Comparison of ENCODE assay signal across 25 cellular contexts in the genomic region with DNA sequence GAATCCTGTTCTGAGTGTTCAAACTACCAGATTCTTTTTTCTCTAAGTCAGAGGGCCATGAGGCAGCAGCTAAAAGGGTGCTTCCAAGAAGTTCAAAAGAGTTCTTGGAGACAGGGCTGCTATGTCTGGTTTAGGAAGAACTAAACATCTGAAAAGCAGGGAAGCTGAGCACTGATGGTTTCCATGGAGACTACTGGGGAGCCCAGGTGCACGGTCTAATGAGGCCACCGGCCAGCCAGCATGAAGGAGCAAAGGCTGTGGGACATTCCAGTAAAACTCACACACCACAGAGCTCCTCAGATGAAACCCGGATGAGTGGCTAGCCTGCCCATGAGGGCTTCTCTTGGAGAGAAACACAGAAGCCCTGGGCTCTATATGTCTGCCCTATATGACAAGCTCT.
A peak's percentile ranks its signal among the peaks of the same experiment; 100 is the strongest.
DNase-seq lines count a peak whose midpoint lies in the region; ATAC-seq and TF ChIP-seq lines count a peak whose summit lies in the region.
"Had no signal": no experiment of that assay in that cellular context is flagged by ENCODE, and none has a peak within 500 bp of the region (broad histone marks: within the 10 kb centered on the region; RNA-seq: fewer than 3 reads in every experiment).

No MANE protein-coding gene starts in this region.

- no peaks in the 10 kb centered on the region for H3K9me3 ChIP-seq in thyroid gland
- H3K9me3 ChIP-seq: MG63 had no signal

- DNase-seq in DMS79 (lab: John Stamatoyannopoulos, UW) (peak; percentile 7), DMS79 treated with DMSO at 0.1 percent for 48 hours (lab: John Stamatoyannopoulos, UW) (no peak), H7 (peak; percentile 25), NCI-H748 (lab: John Stamatoyannopoulos, UW; ENCODE audit: unreplicated experiment) (peak; percentile 79), left kidney (ENCODE audit: low read depth, low spot score) (peak; percentile 29), thyroid gland (no peak)
- DNase-seq: 8988T; Calu3; CD8-positive, alpha-beta T cell; DMS153; HCEC 1CT; MG63; NCI-H1092; NCI-H187; NCI-H2107; NCI-H226; NCI-H510A treated with DMSO at 0.1 percent for 48 hours; T-cell had no signal

- TF ChIP-seq POLR2A in thyroid gland (IDR thresholded peaks at IDR 0.05): no peak

- ATAC-seq in GM19351 (IDR thresholded peaks at IDR 0.05; ENCODE audit: unreplicated experiment) (no peak), HG03565 (IDR thresholded peaks at IDR 0.05; ENCODE audit: unreplicated experiment) (no peak)
- ATAC-seq: CD8-positive, alpha-beta T cell; HepG2; K562; Panc1; SK-N-SH treated with all-trans-retinoic acid at 6 μM for 48 hours; T-cell had no signal

- H3K4me1 ChIP-seq in thyroid gland: no peaks in the 10 kb centered on the region

- no peak for TF ChIP-seq CTCF in thyroid gland (IDR thresholded peaks at IDR 0.05)

- H3K27ac ChIP-seq in thyroid gland: no peak overlapping the region
- H3K27ac ChIP-seq: HL-60 had no signal

- 33 to 35% methylated on average over 3 of the region's 3 CpGs for WGBS in thyroid gland, 2 donors

- intact Hi-C loops in thyroid gland (cut with DNase I): no loop called here

- H3K36me3 ChIP-seq in H7 (replicated peaks; ENCODE audit: control insufficient read depth, insufficient read depth, low read length) (no peaks in the 10 kb centered on the region), thyroid gland (no peaks in the 10 kb centered on the region)
- H3K36me3 ChIP-seq: MG63 had no signal

- H3K27me3 ChIP-seq in H7 (ENCODE audit: control insufficient read depth, insufficient read depth, low read length) (no peaks in the 10 kb centered on the region), thyroid gland (no peaks in the 10 kb centered on the region)
- H3K27me3 ChIP-seq: MG63 had no signal

- H3K4me3 ChIP-seq in H7 (ENCODE audit: insufficient read depth, low read depth, low read length) (no peak overlapping the region), thyroid gland (replicated peaks in 1 of 3) (no peak overlapping the region)
- H3K4me3 ChIP-seq: K562, MG63 had no signal

Comparison
In these comparisons a context has a peak if more than half of its experiments do, and no peak if none do; other contexts are left out.
1. DNase-seq: peak in DMS79 (single experiment), H7 (single experiment), NCI-H748 (single experiment) and left kidney (single experiment); none in DMS79 treated with DMSO at 0.1 percent for 48 hours (single experiment) and thyroid gland (0 of 2).